30 cellular contexts compared by ENCODE assay signal in genomic region chr14:75290851-75291250, GRCh38.
"Had no signal": no experiment of that assay in that cellular context is flagged by ENCODE, and none has a peak within 500 bp of the region (broad histone marks: within the 10 kb centered on the region; RNA-seq: fewer than 3 reads in every experiment).

No MANE protein-coding gene starts in this region.

- H3K4me3 ChIP-seq: esophagus muscularis mucosa, gastroesophageal sphincter, heart left ventricle, lower lobe of right lung, mucosa of descending colon, prostate gland, right atrium auricular region, sigmoid colon, thoracic aorta, tibial nerve, upper lobe of right lung, uterus had no signal

- FAIRE-seq: colon, endothelial cell of umbilical vein, keratinocyte had no signal

- DNase-seq: cerebellar nuclear complex; effector memory CD4-positive, alpha-beta T cell; foreskin keratinocyte; heart left ventricle; hippocampal formation; left ventricle myocardium superior; lower lobe of right lung; mucosa of descending colon; naive B cell; nucleus accumbens; stimulated activated CD4-positive, alpha-beta T cell treated with anti-CD3 and anti-CD28 coated beads, Interleukin-2, amount 100 ng/mL, for 24 hours; stimulated activated CD4-positive, alpha-beta T cell treated with anti-CD3 and anti-CD28 coated beads, Interleukin-4, amount 100 ng/mL, for 4 hours; stimulated activated naive CD8-positive, alpha-beta T cell treated with anti-CD3 and anti-CD28 coated beads, Interleukin-15, Interleukin-2, amounts not matched to agents 100 U/mL and 50 U/mL, for 24 hours; substantia nigra; upper lobe of right lung had no signal

- H3K4me1 ChIP-seq: uterus had no signal

- H3K36me3 ChIP-seq: esophagus muscularis mucosa, gastroesophageal sphincter, heart left ventricle, lower lobe of right lung, prostate gland, right atrium auricular region, sigmoid colon, thoracic aorta, tibial nerve, upper lobe of right lung, uterus had no signal

- H3K9me3 Mint-ChIP-seq: dendritic cell treated with granulocyte-macrophage colony-stimulating factor and Interleukin-4, amounts not matched to agents 40 ng/mL and 50 ng/mL, for 4 days; mesothelial cell of epicardium; naive B cell; natural killer cell treated with Interleukin-12 subunit alpha and Interleukin-12 subunit beta and Interleukin-15 and Interleukin-18, amount 100 ng/mL, for 72 hours; stimulated activated memory B cell treated with anti-CD40 and anti-IgM and Interleukin-4, amounts not matched to agents 10 μg/mL and 1 μg/mL and 100 μg/mL, for 72 hours had no signal

- H3K9me3 ChIP-seq: esophagus muscularis mucosa, gastroesophageal sphincter, heart left ventricle, lower lobe of right lung, mucosa of descending colon, prostate gland, right atrium auricular region, sigmoid colon, thoracic aorta, tibial nerve, upper lobe of right lung, uterus had no signal

- H3K27me3 Mint-ChIP-seq: dendritic cell treated with granulocyte-macrophage colony-stimulating factor and Interleukin-4, amounts not matched to agents 40 ng/mL and 50 ng/mL, for 4 days had no signal

- H3K36me3 Mint-ChIP-seq: mesothelial cell of epicardium; naive B cell; natural killer cell treated with Interleukin-12 subunit alpha and Interleukin-12 subunit beta and Interleukin-15 and Interleukin-18, amount 100 ng/mL, for 72 hours; stimulated activated memory B cell treated with anti-CD40 and anti-IgM and Interleukin-4, amounts not matched to agents 10 μg/mL and 1 μg/mL and 100 μg/mL, for 72 hours had no signal

- H3K4me3 Mint-ChIP-seq: dendritic cell treated with granulocyte-macrophage colony-stimulating factor and Interleukin-4, amounts not matched to agents 40 ng/mL and 50 ng/mL, for 4 days; mesothelial cell of epicardium; natural killer cell treated with Interleukin-12 subunit alpha and Interleukin-12 subunit beta and Interleukin-15 and Interleukin-18, amount 100 ng/mL, for 72 hours; stimulated activated memory B cell treated with anti-CD40 and anti-IgM and Interleukin-4, amounts not matched to agents 10 μg/mL and 1 μg/mL and 100 μg/mL, for 72 hours had no signal

- H3K27ac Mint-ChIP-seq: mesothelial cell of epicardium; stimulated activated memory B cell treated with anti-CD40 and anti-IgM and Interleukin-4, amounts not matched to agents 10 μg/mL and 1 μg/mL and 100 μg/mL, for 72 hours had no signal

- H3K27me3 ChIP-seq: esophagus muscularis mucosa, foreskin keratinocyte, gastroesophageal sphincter, heart left ventricle, right atrium auricular region, sigmoid colon, tibial nerve, upper lobe of right lung, uterus had no signal

- H3K27ac ChIP-seq: esophagus muscularis mucosa, foreskin keratinocyte, gastroesophageal sphincter, heart left ventricle, lower lobe of right lung, prostate gland, right atrium auricular region, sigmoid colon, thoracic aorta, tibial nerve, upper lobe of right lung, uterus had no signal

- ATAC-seq: foreskin keratinocyte; gastroesophageal sphincter; heart left ventricle; left ventricle myocardium superior; lower lobe of right lung; mucosa of descending colon; natural killer cell treated with Interleukin-12 subunit alpha and Interleukin-12 subunit beta and Interleukin-15 and Interleukin-18, amount 100 ng/mL, for 72 hours; stimulated activated memory B cell treated with anti-CD40 and anti-IgM and Interleukin-4, amounts not matched to agents 10 μg/mL and 1 μg/mL and 100 μg/mL, for 72 hours; stimulated activated naive CD8-positive, alpha-beta T cell treated with anti-CD3 and anti-CD28 coated beads, Interleukin-15, Interleukin-2, amounts not matched to agents 100 U/mL and 50 U/mL, for 24 hours; upper lobe of right lung had no signal
